15 cellular contexts compared by ENCODE assay signal in genomic region chr17:31273511-31273910, GRCh38. TPM values are rescaled to one million over a fixed set of nuclear protein-coding genes. Genes with fewer than 3 reads are reported as not detected.
DNase-seq lines count a peak whose midpoint lies in the region; ATAC-seq and TF ChIP-seq lines count a peak whose summit lies in the region.
"Had no signal": no experiment of that assay in that cellular context is flagged by ENCODE, and none has a peak within 500 bp of the region (broad histone marks: within the 10 kb centered on the region; RNA-seq: fewer than 3 reads in every experiment).

No MANE protein-coding gene starts in this region.

- H4K20me1 ChIP-seq in fibroblast of lung (ENCODE audit: control insufficient read depth, extremely low read depth, insufficient read depth, low read length), result no peaks in the 10 kb centered on the region
- H4K20me1 ChIP-seq: BLaER1 had no signal

- TF ChIP-seq CTCF in RWPE2 (IDR thresholded peaks at IDR 0.05; ENCODE audit: poor library complexity, severe bottlenecking), result no peak
- no peak for TF ChIP-seq CTCF in fibroblast of lung (conservative IDR thresholded peaks at IDR 0.05 in 1 of 2, IDR thresholded peaks at IDR 0.05 in 1 of 2; ENCODE audit: low read depth in 1 of 2, low read length in 2 of 2)
- TF ChIP-seq CTCF in neutrophil (IDR thresholded peaks at IDR 0.05), result no peak

- no peaks in the 10 kb centered on the region for H3K9me3 ChIP-seq in RWPE2 (ENCODE audit: severe bottlenecking)
- H3K9me3 ChIP-seq in fibroblast of lung (ENCODE audit: control insufficient read depth, insufficient read depth, low read depth, low read length), result no peaks in the 10 kb centered on the region
- no peaks in the 10 kb centered on the region for H3K9me3 ChIP-seq in neutrophil
- H3K9me3 ChIP-seq: BLaER1 had no signal

- ATAC-seq in RWPE2 (ENCODE audit: low read depth), result no peak
- no peak for ATAC-seq in HG03457 (IDR thresholded peaks at IDR 0.05; ENCODE audit: unreplicated experiment)
- ATAC-seq: PC-3 had no signal

- no peak for DNase-seq in RWPE2 (ENCODE audit: low spot score)
- DNase-seq in fibroblast of lung (ENCODE audit: low read depth in 2 of 2), result peak in 1 of 2 donors; percentile 50
- DNase-seq in stimulated activated CD8-positive, alpha-beta memory T cell treated with anti-CD3 and anti-CD28 coated beads, Interleukin-4, amount 100 ng/mL, for 48 hours, result no peak
- no peak for DNase-seq in DMS114 treated with DMSO at 0.1 percent for 48 hours (lab: John Stamatoyannopoulos, UW; ENCODE audit: unreplicated experiment)
- DNase-seq: CD8-positive, alpha-beta memory T cell; NCI-H1092 treated with DMSO at 0.1 percent for 48 hours; NCI-H1694; NCI-H526 treated with DMSO at 0.1 percent for 48 hours had no signal

- H3K79me2 ChIP-seq in ACC112 (ENCODE audit: control insufficient read depth, insufficient read depth, low read length, unreplicated experiment) (no peaks in the 10 kb centered on the region), fibroblast of lung (ENCODE audit: control insufficient read depth, insufficient read depth, low read length) (no peaks in the 10 kb centered on the region)

- H3K4me1 ChIP-seq in ACC112 (ENCODE audit: control insufficient read depth, insufficient read depth, low read length, unreplicated experiment), result peaks cover 44% of the 10 kb centered on the region
- peaks cover 34% of the 10 kb centered on the region for H3K4me1 ChIP-seq in RWPE2 (ENCODE audit: insufficient read depth, poor library complexity, severe bottlenecking)
- peaks cover 11% of the 10 kb centered on the region for H3K4me1 ChIP-seq in fibroblast of lung (ENCODE audit: control insufficient read depth, extremely low read depth, insufficient read depth, low read length)
- H3K4me1 ChIP-seq in neutrophil (ENCODE audit: control insufficient read depth in 1 of 2, insufficient read depth in 1 of 2, low read depth in 1 of 2, low read length in 1 of 2), result peaks cover 47 to 48% of the 10 kb centered on the region in 2 experiments
- H3K4me1 ChIP-seq: BLaER1 had no signal

- H2AFZ ChIP-seq in ACC112 (ENCODE audit: low read length, unreplicated experiment), result no peak overlapping the region
- H2AFZ ChIP-seq in fibroblast of lung (ENCODE audit: low read length), result no peak overlapping the region

- H3K27ac ChIP-seq in ACC112 (ENCODE audit: low read depth, low read length), result peak overlapping the region; percentile 80
- H3K27ac ChIP-seq in RWPE2 (ENCODE audit: poor library complexity, severe bottlenecking), result peak overlapping the region; percentile 62
- H3K27ac ChIP-seq in fibroblast of lung (ENCODE audit: insufficient read depth, low read length), result no peak overlapping the region
- peak overlapping the region; percentile 81 for H3K27ac ChIP-seq in neutrophil
- H3K27ac ChIP-seq: BLaER1 had no signal

- peak overlapping the region; percentile 23 for H3K4me2 ChIP-seq in fibroblast of lung (ENCODE audit: extremely low read depth, insufficient read depth, low read length)
- H3K4me2 ChIP-seq: BLaER1 had no signal

- no peak overlapping the region for H3K9ac ChIP-seq in fibroblast of lung (ENCODE audit: insufficient read depth, low read length)
- H3K9ac ChIP-seq: BLaER1 had no signal

- H3K27me3 ChIP-seq in ACC112 (ENCODE audit: insufficient read depth, low read length) (no peaks in the 10 kb centered on the region), RWPE2 (ENCODE audit: insufficient read depth, poor library complexity, severe bottlenecking) (no peaks in the 10 kb centered on the region), fibroblast of lung (ENCODE audit: control insufficient read depth, insufficient read depth, low read length) (no peaks in the 10 kb centered on the region), neutrophil (no peaks in the 10 kb centered on the region)
- H3K27me3 ChIP-seq: BLaER1 had no signal

- H3K36me3 ChIP-seq in ACC112 (ENCODE audit: insufficient read depth, low read length), result peaks cover 18% of the 10 kb centered on the region
- peaks cover 57% of the 10 kb centered on the region for H3K36me3 ChIP-seq in RWPE2 (ENCODE audit: low read depth)
- peaks cover 2% of the 10 kb centered on the region for H3K36me3 ChIP-seq in fibroblast of lung (ENCODE audit: control insufficient read depth, insufficient read depth, low read length)
- no peaks in the 10 kb centered on the region for H3K36me3 ChIP-seq in neutrophil

- no peak overlapping the region for H3K4me3 ChIP-seq in ACC112 (ENCODE audit: low read depth, low read length)
- no peak overlapping the region for H3K4me3 ChIP-seq in RWPE2 (ENCODE audit: severe bottlenecking)
- peak overlapping the region in 2 of 4 experiments; percentile 22 to 57 for H3K4me3 ChIP-seq in fibroblast of lung (replicated peaks in 1 of 4; ENCODE audit: control extremely low read depth in 1 of 4, insufficient read depth in 1 of 4, low read depth in 3 of 4, low read length in 4 of 4)
- H3K4me3 ChIP-seq in neutrophil (ENCODE audit: low read depth in 1 of 2, low read length in 1 of 2), result peak overlapping the region in 1 of 2 experiments; percentile 44
- H3K4me3 ChIP-seq: BLaER1 had no signal

RNA-seq across cellular contexts. Expression of gene OMG, which starts 23.5 kb away (rescaled TPM):
- total RNA-seq in fibroblast of lung, result 26.8 and 57.0 TPM in 2 replicates
- polyA plus RNA-seq in fibroblast of lung, result 17.3 and 19.7 TPM in 2 replicates
- 10.3 and 12.7 TPM in 2 replicates for polyA plus RNA-seq in fibroblast of lung (2012)
- polyA minus RNA-seq in fibroblast of lung (ENCODE audit: low replicate concordance), result 3.0 TPM in 1 of 2 replicates, not detected in the other
- total RNA-seq: H1, M059J, PC-3 had no signal
- polyA plus RNA-seq: CD8-positive, alpha-beta memory T cell; H1 had no signal

RNA-seq across cellular contexts. Expression of gene EVI2B, which starts 40.3 kb away (rescaled TPM):
- 0.26 and 0.33 TPM in 2 replicates for total RNA-seq in fibroblast of lung
- polyA plus RNA-seq in fibroblast of lung, result 0.68 and 3.4 TPM in 2 replicates
- 0.19 and 1.4 TPM in 2 replicates for polyA plus RNA-seq in fibroblast of lung (2012)
- 0.33 TPM in 1 of 2 replicates, not detected in the other for polyA minus RNA-seq in fibroblast of lung (ENCODE audit: low replicate concordance)
- total RNA-seq: H1 had no signal
- polyA plus RNA-seq: H1 had no signal

RNA-seq across cellular contexts. Expression of gene EVI2A, which starts 47.9 kb away (rescaled TPM):
- 11.8 and 22.8 TPM in 2 replicates for total RNA-seq in fibroblast of lung
- 0.77 and 3.0 TPM in 2 replicates for polyA plus RNA-seq in fibroblast of lung
- polyA plus RNA-seq in fibroblast of lung (2012), result 0.69 and 2.8 TPM in 2 replicates
- not detected in 2 replicates for polyA minus RNA-seq in fibroblast of lung (ENCODE audit: low replicate concordance)
- total RNA-seq: H1, PC-3 had no signal
- polyA plus RNA-seq: H1 had no signal
